ENCODE assay signal across 9 cellular contexts in the genomic region with DNA sequence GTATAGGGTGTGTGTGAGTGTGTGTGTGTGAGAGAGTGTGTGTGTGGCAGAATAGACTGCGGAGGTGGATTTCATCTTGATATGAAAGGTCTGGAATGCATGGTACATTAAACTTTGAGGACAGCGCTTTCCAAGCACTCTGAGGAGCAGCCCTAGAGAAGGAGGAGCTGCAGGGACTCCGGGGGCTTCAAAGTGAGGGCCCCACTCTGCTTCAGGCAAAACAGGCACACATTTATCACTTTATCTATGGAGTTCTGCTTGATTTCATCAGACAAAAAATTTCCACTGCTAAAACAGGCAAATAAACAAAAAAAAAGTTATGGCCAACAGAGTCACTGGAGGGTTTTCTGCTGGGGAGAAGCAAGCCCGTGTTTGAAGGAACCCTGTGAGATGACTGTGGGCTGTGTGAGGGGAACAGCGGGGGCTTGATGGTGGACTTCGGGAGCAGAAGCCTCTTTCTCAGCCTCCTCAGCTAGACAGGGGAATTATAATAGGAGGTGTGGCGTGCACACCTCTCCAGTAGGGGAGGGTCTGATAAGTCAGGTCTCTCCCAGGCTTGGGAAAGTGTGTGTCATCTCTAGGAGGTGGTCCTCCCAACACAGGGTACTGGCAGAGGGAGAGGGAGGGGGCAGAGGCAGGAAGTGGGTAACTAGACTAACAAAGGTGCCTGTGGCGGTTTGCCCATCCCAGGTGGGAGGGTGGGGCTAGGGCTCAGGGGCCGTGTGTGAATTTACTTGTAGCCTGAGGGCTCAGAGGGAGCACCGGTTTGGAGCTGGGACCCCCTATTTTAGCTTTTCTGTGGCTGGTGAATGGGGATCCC. TPM values are rescaled to one million over a fixed set of nuclear protein-coding genes. Genes with fewer than 3 reads are reported as not detected.
DNase-seq lines count a peak whose midpoint lies in the region; FAIRE-seq and TF ChIP-seq lines count a peak whose summit lies in the region.
"Had no signal": no experiment of that assay in that cellular context is flagged by ENCODE, and none has a peak within 500 bp of the region (broad histone marks: within the 10 kb centered on the region; RNA-seq: fewer than 3 reads in every experiment).

No MANE protein-coding gene starts in this region.

- H3K79me2 ChIP-seq in GM23248 (ENCODE audit: insufficient read depth), result no peaks in the 10 kb centered on the region
- no peaks in the 10 kb centered on the region for H3K79me2 ChIP-seq in OCI-LY3 (ENCODE audit: low read length)

- H3K27me3 Mint-ChIP-seq in nephron (ENCODE audit: low read depth), result peaks cover 13% of the 10 kb centered on the region
- H3K27me3 Mint-ChIP-seq in glutamatergic neuron (ENCODE audit: unreplicated experiment), result peaks cover 3% of the 10 kb centered on the region

- WGBS in GM23248 (ENCODE audit: low coverage in 1 of 2, low lambda C conversion rate in 2 of 2, missing lambda C conversion rate in 2 of 2), 2 experiments, result 34 to 39% methylated on average over 10 of the region's 10 CpGs

- no peak overlapping the region for H2AFZ ChIP-seq in GM23248
- 0 out of 2 replicates have a peak overlapping the region, but pooled peaks have one; percentile 54 for H2AFZ ChIP-seq in OCI-LY3 (ENCODE audit: low read depth, low read length)

- H3K4me3 ChIP-seq in GM23248 (no peak overlapping the region), OCI-LY3 (ENCODE audit: low read length) (no peak overlapping the region), kidney (ENCODE audit: low read length in 2 of 2) (no peak overlapping the region)

- peak; percentile 15 for DNase-seq in GM23248
- DNase-seq in activated effector memory CD4-positive, alpha-beta T cell treated with anti-CD3 and anti-CD28 coated beads, Interleukin-2, amount 50 U/mL, for 16 hours, result peak; percentile 93
- DNase-seq in SKM-1 treated with dmso at 0.1 percent for 144 hours (lab: John Stamatoyannopoulos, UW; ENCODE audit: unreplicated experiment), result no peak
- no peak for DNase-seq in kidney
- DNase-seq in glutamatergic neuron, result no peak
- no peak for DNase-seq in G401 (ENCODE audit: low spot score)

- H3K9me3 Mint-ChIP-seq in nephron (no peaks in the 10 kb centered on the region), glutamatergic neuron (ENCODE audit: unreplicated experiment) (peaks cover 2% of the 10 kb centered on the region)

- peaks cover 18% of the 10 kb centered on the region for H3K27me3 ChIP-seq in GM23248 (replicated peaks; ENCODE audit: insufficient read depth)
- no peaks in the 10 kb centered on the region; the same call in 1 of the 2 replicates for H3K27me3 ChIP-seq in OCI-LY3 (ENCODE audit: low read depth, low read length)

- in situ Hi-C loops in GM23248 (cut with MboI), result no loop called here
- in situ Hi-C loops in G401 (cut with HindIII; ENCODE audit: low sequenced_read_pairs), result no loop called here

- H3K36me3 ChIP-seq in GM23248 (ENCODE audit: low read depth) (no peaks in the 10 kb centered on the region), OCI-LY3 (replicated peaks; ENCODE audit: low read depth, low read length) (no peaks in the 10 kb centered on the region), kidney (ENCODE audit: control insufficient read depth in 1 of 2, insufficient read depth in 2 of 2, low read length in 2 of 2) (no peaks in the 10 kb centered on the region)

- no peaks in the 10 kb centered on the region for H3F3A ChIP-seq in GM23248 (ENCODE audit: insufficient read depth)

- H3K4me1 Mint-ChIP-seq in nephron, result peaks cover 17% of the 10 kb centered on the region
- no peaks in the 10 kb centered on the region for H3K4me1 Mint-ChIP-seq in glutamatergic neuron (ENCODE audit: low read depth, unreplicated experiment)

- H3K9ac ChIP-seq in GM23248 (no peak overlapping the region), OCI-LY3 (ENCODE audit: low read length) (no peak overlapping the region), kidney (ENCODE audit: low read length in 2 of 2) (no peak overlapping the region)

- no peak overlapping the region for H3K4me2 ChIP-seq in GM23248 (ENCODE audit: unreplicated experiment)
- H3K4me2 ChIP-seq in OCI-LY3 (ENCODE audit: low read length), result 0 out of 2 replicates have a peak overlapping the region, but pooled peaks have one; percentile 3

- H3K9me2 ChIP-seq in GM23248 (ENCODE audit: insufficient read depth), result no peaks in the 10 kb centered on the region

- FAIRE-seq in kidney (lab: Jason Lieb, UNC), result no peak
- FAIRE-seq: islet of Langerhans had no signal

- H3K4me3 Mint-ChIP-seq in nephron (peak overlapping the region in 2 of 3 experiments; percentile 3 to 18), glutamatergic neuron (ENCODE audit: unreplicated experiment) (no peak overlapping the region)

- H3K27ac ChIP-seq in GM23248, result no peak overlapping the region
- H3K27ac ChIP-seq in OCI-LY3 (ENCODE audit: low read length), result no peak overlapping the region
- no peak overlapping the region for H3K27ac ChIP-seq in kidney (ENCODE audit: low read depth in 2 of 2, low read length in 2 of 2)

- H3K4me1 ChIP-seq in GM23248 (ENCODE audit: insufficient read depth), result no peaks in the 10 kb centered on the region
- H3K4me1 ChIP-seq in OCI-LY3 (ENCODE audit: low read length), result no peaks in the 10 kb centered on the region; the same call in 1 of the 2 replicates
- H3K4me1 ChIP-seq in kidney (ENCODE audit: control insufficient read depth in 1 of 2, insufficient read depth in 1 of 2, low read depth in 1 of 2, low read length in 2 of 2), result peaks cover 0 to 4% of the 10 kb centered on the region in 2 donors

- peak overlapping the region; percentile 75 to 88 (median 84) for H3K27ac Mint-ChIP-seq in nephron
- no peak overlapping the region for H3K27ac Mint-ChIP-seq in glutamatergic neuron (ENCODE audit: unreplicated experiment)

- intact Hi-C loops in kidney (cut with DNase I), result no loop called here

- H3K36me3 Mint-ChIP-seq in nephron (ENCODE audit: low read depth) (no peaks in the 10 kb centered on the region), glutamatergic neuron (ENCODE audit: unreplicated experiment) (peaks cover 4% of the 10 kb centered on the region)

- TF ChIP-seq CTCF in OCI-LY3 (IDR thresholded peaks at IDR 0.05; ENCODE audit: low read depth, low read length) (no peak), nephron (IDR thresholded peaks at IDR 0.05; ENCODE audit: unreplicated experiment in 3 of 3) (no peak), kidney (IDR thresholded peaks at IDR 0.05; ENCODE audit: borderline replicate concordance, extremely low read depth, insufficient read depth) (no peak), glutamatergic neuron (IDR thresholded peaks at IDR 0.05; ENCODE audit: partially characterized antibody, unreplicated experiment) (no peak)

- H3K9me3 ChIP-seq in GM23248 (ENCODE audit: low read depth), result no peaks in the 10 kb centered on the region
- no peaks in the 10 kb centered on the region for H3K9me3 ChIP-seq in OCI-LY3 (ENCODE audit: insufficient read depth, low read length)
- H3K9me3 ChIP-seq in kidney (ENCODE audit: control insufficient read depth in 1 of 2, low read length in 2 of 2), result no peaks in the 10 kb centered on the region

- H4K20me1 ChIP-seq in GM23248 (ENCODE audit: insufficient read depth) (no peaks in the 10 kb centered on the region), OCI-LY3 (ENCODE audit: insufficient read depth, low read length) (no peaks in the 10 kb centered on the region)

RNA-seq across cellular contexts. Expression of gene HDAC1, which starts 18.3 kb away (rescaled TPM):
- 52.5 and 58.5 TPM in 2 replicates for total RNA-seq in GM23248 (2014; rRNA removed; shearing (Covaris generic))
- polyA plus RNA-seq in GM23248 (2016; fragmentation: Nextera tagmentation; extraction: Ambion mirVana) (53.8 and 56.9 TPM in 2 replicates), kidney (ENCODE audit: insufficient read depth, low read depth, low replicate concordance) (68.8 TPM)
- total RNA-seq in kidney (89.7 TPM), glutamatergic neuron (ENCODE audit: unreplicated experiment) (36.9 TPM)
- total RNA-seq in G401 (2014; rRNA removed; shearing (Covaris generic)), result 191 and 286 TPM in 2 replicates

RNA-seq across cellular contexts. Expression of gene LCK, which starts 22.5 kb away (rescaled TPM):
- not detected in 2 replicates for total RNA-seq in GM23248 (2014; rRNA removed; shearing (Covaris generic))
- 0.24 TPM in 1 of 2 replicates, not detected in the other for polyA plus RNA-seq in GM23248 (2016; fragmentation: Nextera tagmentation; extraction: Ambion mirVana)
- total RNA-seq in kidney, result 10.3 TPM
- 0.99 TPM for polyA plus RNA-seq in kidney (ENCODE audit: insufficient read depth, low read depth, low replicate concordance)
- total RNA-seq in glutamatergic neuron (ENCODE audit: unreplicated experiment), result 0.37 TPM
- total RNA-seq in G401 (2014; rRNA removed; shearing (Covaris generic)), result not detected in 2 replicates

RNA-seq across cellular contexts. Expression of gene FAM167B, which starts 26.6 kb away (rescaled TPM):
- 3.0 and 4.2 TPM in 2 replicates for total RNA-seq in GM23248 (2014; rRNA removed; shearing (Covaris generic))
- polyA plus RNA-seq in GM23248 (2016; fragmentation: Nextera tagmentation; extraction: Ambion mirVana) (5.0 and 5.1 TPM in 2 replicates), kidney (ENCODE audit: insufficient read depth, low read depth, low replicate concordance) (84.8 TPM)
- total RNA-seq in kidney (19.6 TPM), glutamatergic neuron (ENCODE audit: unreplicated experiment) (2.5 TPM)
- total RNA-seq in G401 (2014; rRNA removed; shearing (Covaris generic)), result not detected in 2 replicates

RNA-seq across cellular contexts. Expression of gene EIF3I, which starts 51.4 kb away (rescaled TPM):
- total RNA-seq in GM23248 (2014; rRNA removed; shearing (Covaris generic)), result 266 and 286 TPM in 2 replicates
- polyA plus RNA-seq in GM23248 (2016; fragmentation: Nextera tagmentation; extraction: Ambion mirVana) (259 and 265 TPM in 2 replicates), kidney (ENCODE audit: insufficient read depth, low read depth, low replicate concordance) (178 TPM)
- total RNA-seq in kidney (132 TPM), glutamatergic neuron (ENCODE audit: unreplicated experiment) (103 TPM)
- total RNA-seq in G401 (2014; rRNA removed; shearing (Covaris generic)), result 451 and 486 TPM in 2 replicates

RNA-seq across cellular contexts. Expression of gene TMEM234, which starts 51.4 kb away (rescaled TPM):
- 12.5 and 23.5 TPM in 2 replicates for total RNA-seq in GM23248 (2014; rRNA removed; shearing (Covaris generic))
- 25.6 and 26.1 TPM in 2 replicates for polyA plus RNA-seq in GM23248 (2016; fragmentation: Nextera tagmentation; extraction: Ambion mirVana)
- total RNA-seq in kidney, result 39.4 TPM
- polyA plus RNA-seq in kidney (ENCODE audit: insufficient read depth, low read depth, low replicate concordance), result 20.5 TPM
- total RNA-seq in glutamatergic neuron (ENCODE audit: unreplicated experiment), result 21.8 TPM
- total RNA-seq in G401 (2014; rRNA removed; shearing (Covaris generic)), result 11.8 and 17.0 TPM in 2 replicates

Comparison
In these comparisons a context has a peak if more than half of its experiments do, and no peak if none do; other contexts are left out.
1. DNase-seq: peak in GM23248 (single experiment) and activated effector memory CD4-positive, alpha-beta T cell treated with anti-CD3 and anti-CD28 coated beads, Interleukin-2, amount 50 U/mL, for 16 hours (single experiment); none in SKM-1 treated with dmso at 0.1 percent for 144 hours (single experiment), kidney (single experiment), glutamatergic neuron (single experiment) and G401 (single experiment).